In genomic region chr17:38325221-38325851, GRCh38 we compare ENCODE assay signal across 12 cellular contexts. TPM values are rescaled to one million over a fixed set of nuclear protein-coding genes. Genes with fewer than 3 reads are reported as not detected.
DNase-seq lines count a peak whose midpoint lies in the region; ATAC-seq and TF ChIP-seq lines count a peak whose summit lies in the region.
"Had no signal": no experiment of that assay in that cellular context is flagged by ENCODE, and none has a peak within 500 bp of the region (broad histone marks: within the 10 kb centered on the region; RNA-seq: fewer than 3 reads in every experiment).

No MANE protein-coding gene starts in this region.

- H3K36me3 ChIP-seq in hepatocyte (replicated peaks; ENCODE audit: insufficient read depth, low read depth) = no peaks in the 10 kb centered on the region

- H3K9me3 Mint-ChIP-seq in stimulated activated naive CD8-positive, alpha-beta T cell treated with anti-CD3 and anti-CD28 coated beads, Interleukin-15, amount 100 ng/mL, for 72 hours = no peaks in the 10 kb centered on the region
- H3K9me3 Mint-ChIP-seq: activated T-cell treated with anti-CD3 and anti-CD28 coated beads, Interleukin-2, amount 50 U/mL, for 4 hours had no signal

- TF ChIP-seq CTCF in hepatocyte (IDR thresholded peaks at IDR 0.05; ENCODE audit: poor library complexity) = no peak

- H3K4me1 ChIP-seq in hepatocyte (ENCODE audit: insufficient read depth) = peaks cover 23% of the 10 kb centered on the region
- H3K4me1 ChIP-seq: psoas muscle had no signal

- WGBS in hepatocyte (ENCODE audit: low lambda C conversion rate, missing lambda C conversion rate) = 52% methylated on average over 4 of the region's 5 CpGs

- DNase-seq in activated effector memory CD4-positive, alpha-beta T cell treated with anti-CD3 and anti-CD28 coated beads, Interleukin-2, amount 50 U/mL, for 16 hours = peak; percentile 14
- no peak for DNase-seq in activated effector memory CD4-positive, alpha-beta T cell treated with Interleukin-2 at 50 U/mL for 16 hours
- DNase-seq in T-helper 17 cell (no peak), hepatocyte (ENCODE audit: low spot score) (peak; percentile 19), NCI-H187 (lab: John Stamatoyannopoulos, UW) (no peak), cortex of kidney (lab: John Stamatoyannopoulos, UW) (no peak)
- DNase-seq in stimulated activated naive CD8-positive, alpha-beta T cell treated with anti-CD3 and anti-CD28 coated beads, Interleukin-15, amount 100 ng/mL, for 72 hours = no peak
- DNase-seq: activated T-cell treated with anti-CD3 and anti-CD28 coated beads, Interleukin-2, amount 50 U/mL, for 4 hours; effector memory CD4-positive, alpha-beta T cell; KG1; psoas muscle had no signal

- H3K9me3 ChIP-seq in T-helper 17 cell (ENCODE audit: control insufficient read depth, low read length, poor library complexity, severe bottlenecking) (no peaks in the 10 kb centered on the region), hepatocyte (ENCODE audit: low read depth) (no peaks in the 10 kb centered on the region)
- H3K9me3 ChIP-seq: psoas muscle had no signal

- H3K36me3 Mint-ChIP-seq in T-helper 17 cell (ENCODE audit: low read depth) = no peaks in the 10 kb centered on the region

- peaks cover 29% of the 10 kb centered on the region for H3K27me3 Mint-ChIP-seq in T-helper 17 cell
- no peaks in the 10 kb centered on the region for H3K27me3 Mint-ChIP-seq in stimulated activated naive CD8-positive, alpha-beta T cell treated with anti-CD3 and anti-CD28 coated beads, Interleukin-15, amount 100 ng/mL, for 72 hours

- H3K27ac ChIP-seq in hepatocyte = peak overlapping the region; percentile 60
- H3K27ac ChIP-seq: psoas muscle had no signal

- no peaks in the 10 kb centered on the region for H3K27me3 ChIP-seq in hepatocyte

- no peaks in the 10 kb centered on the region for H3K79me2 ChIP-seq in hepatocyte

- no peaks in the 10 kb centered on the region for H4K20me1 ChIP-seq in hepatocyte (ENCODE audit: insufficient read depth, poor library complexity, severe bottlenecking)

- H3K4me1 Mint-ChIP-seq in T-helper 17 cell = peaks cover 9% of the 10 kb centered on the region
- peaks cover 17% of the 10 kb centered on the region for H3K4me1 Mint-ChIP-seq in stimulated activated naive CD8-positive, alpha-beta T cell treated with anti-CD3 and anti-CD28 coated beads, Interleukin-15, amount 100 ng/mL, for 72 hours

- H3K4me2 ChIP-seq in hepatocyte = peak overlapping the region; percentile 49

- peak overlapping the region; percentile 45 for H3K27ac Mint-ChIP-seq in T-helper 17 cell
- H3K27ac Mint-ChIP-seq in stimulated activated naive CD8-positive, alpha-beta T cell treated with anti-CD3 and anti-CD28 coated beads, Interleukin-15, amount 100 ng/mL, for 72 hours = peak overlapping the region; percentile 62 to 67

- H2AFZ ChIP-seq in hepatocyte = no peak overlapping the region

- H3K4me3 ChIP-seq in hepatocyte = no peak overlapping the region
- H3K4me3 ChIP-seq: psoas muscle had no signal

- H3K4me3 Mint-ChIP-seq in T-helper 17 cell = no peak overlapping the region
- peak overlapping the region in 1 of 2 donors; percentile 32 for H3K4me3 Mint-ChIP-seq in stimulated activated naive CD8-positive, alpha-beta T cell treated with anti-CD3 and anti-CD28 coated beads, Interleukin-15, amount 100 ng/mL, for 72 hours
- H3K4me3 Mint-ChIP-seq: activated T-cell treated with anti-CD3 and anti-CD28 coated beads, Interleukin-2, amount 50 U/mL, for 4 hours had no signal

- H3K9me2 ChIP-seq in hepatocyte (replicated peaks; ENCODE audit: insufficient read depth) = no peaks in the 10 kb centered on the region

- ATAC-seq in T-helper 17 cell = no peak
- peak; percentile 32 for ATAC-seq in stimulated activated naive CD8-positive, alpha-beta T cell treated with anti-CD3 and anti-CD28 coated beads, Interleukin-15, amount 100 ng/mL, for 72 hours
- ATAC-seq in HG03135 (IDR thresholded peaks at IDR 0.05; ENCODE audit: unreplicated experiment) = no peak
- ATAC-seq: activated T-cell treated with anti-CD3 and anti-CD28 coated beads, Interleukin-2, amount 50 U/mL, for 4 hours had no signal

RNA-seq across cellular contexts. Expression of gene GPR179, which starts 18.4 kb away (rescaled TPM):
- total RNA-seq in T-helper 17 cell (not detected), hepatocyte (0.03 and 0.08 TPM in 2 replicates)
- 0.19 TPM in 1 of 2 replicates, not detected in the other for polyA plus RNA-seq in hepatocyte

RNA-seq across cellular contexts. Expression of gene SOCS7, which starts 26.3 kb away (rescaled TPM):
- total RNA-seq in T-helper 17 cell = 10 to 100 TPM; 15.5 to 18.7 TPM
- 13.0 and 15.9 TPM in 2 replicates for total RNA-seq in hepatocyte
- 2.7 and 3.5 TPM in 2 replicates for polyA plus RNA-seq in hepatocyte

RNA-seq across cellular contexts. Expression of gene MRPL45, which starts 28.4 kb away (rescaled TPM):
- total RNA-seq in T-helper 17 cell = 10 to 100 TPM; 17.4 to 17.7 TPM
- 44.9 and 58.7 TPM in 2 replicates for total RNA-seq in hepatocyte
- 25.8 and 29.4 TPM in 2 replicates for polyA plus RNA-seq in hepatocyte

Comparison
In these comparisons a context has a peak if more than half of its experiments do, and no peak if none do; other contexts are left out.
1. DNase-seq: peak in activated effector memory CD4-positive, alpha-beta T cell treated with anti-CD3 and anti-CD28 coated beads, Interleukin-2, amount 50 U/mL, for 16 hours (single experiment) and hepatocyte (single experiment); none in activated effector memory CD4-positive, alpha-beta T cell treated with Interleukin-2 at 50 U/mL for 16 hours (single experiment), T-helper 17 cell (0 of 3), stimulated activated naive CD8-positive, alpha-beta T cell treated with anti-CD3 and anti-CD28 coated beads, Interleukin-15, amount 100 ng/mL, for 72 hours (0 of 2), NCI-H187 (0 of 2) and cortex of kidney (single experiment).